In genomic region chr6:8100159-8100854, GRCh38 we compare ENCODE assay signal across 2 cellular contexts.
TF ChIP-seq lines count a peak whose summit lies in the region.

No MANE protein-coding gene starts in this region.

TF ChIP-seq in SK-N-SH, 30 proteins besides CTCF, POLR2A, EP300 and RAD21:
- no peak for TF ChIP-seq RFX5 (IDR thresholded peaks at IDR 0.05; ENCODE audit: low read length)
- TF ChIP-seq MAX (IDR thresholded peaks at IDR 0.05; ENCODE audit: low read depth): no peak
- TF ChIP-seq MEF2A (IDR thresholded peaks at IDR 0.05; ENCODE audit: borderline replicate concordance, low read depth): no peak
- TF ChIP-seq FOXJ3 (CRISPR knock-in tag; IDR thresholded peaks at IDR 0.05): no peak
- TF ChIP-seq RCOR1 (IDR thresholded peaks at IDR 0.05; ENCODE audit: low read length): no peak
- TF ChIP-seq ELF1 (IDR thresholded peaks at IDR 0.05): no peak
- TF ChIP-seq YY1 (IDR thresholded peaks at IDR 0.05; ENCODE audit: low read depth): no peak
- no peak for TF ChIP-seq NRF1 (IDR thresholded peaks at IDR 0.05; ENCODE audit: low read depth, low read length)
- TF ChIP-seq FOSL2 (IDR thresholded peaks at IDR 0.05; ENCODE audit: borderline replicate concordance, low read depth): no peak
- TF ChIP-seq RXRA (IDR thresholded peaks at IDR 0.05; ENCODE audit: borderline replicate concordance, low read depth): no peak
- TF ChIP-seq NFIC (IDR thresholded peaks at IDR 0.05; ENCODE audit: borderline replicate concordance): no peak
- no peak for TF ChIP-seq USF1 (IDR thresholded peaks at IDR 0.05; ENCODE audit: borderline replicate concordance, low read depth)
- TF ChIP-seq TAF1 (IDR thresholded peaks at IDR 0.05; ENCODE audit: borderline replicate concordance, low read depth, low read length): no peak
- no peak for TF ChIP-seq PBX3 (IDR thresholded peaks at IDR 0.05)
- no peak for TF ChIP-seq GABPA (IDR thresholded peaks at IDR 0.05; ENCODE audit: low read depth)
- TF ChIP-seq CHD2 (IDR thresholded peaks at IDR 0.05; ENCODE audit: low read length, partially characterized antibody): no peak
- TF ChIP-seq REST (IDR thresholded peaks at IDR 0.05; ENCODE audit: low read depth, low read length): no peak
- TF ChIP-seq IRF3 (IDR thresholded peaks at IDR 0.05; ENCODE audit: low read depth, low read length): no peak

TF ChIP-seq in SK-N-SH treated with all-trans-retinoic acid at 6 μM for 48 hours, 23 proteins besides CTCF, POLR2A, EP300 and RAD21:
- TF ChIP-seq OSR1 (CRISPR knock-in tag; IDR thresholded peaks at IDR 0.05) (no peak), GLIS3 (CRISPR knock-in tag; IDR thresholded peaks at IDR 0.05) (no peak), SNAI2 (CRISPR knock-in tag; IDR thresholded peaks at IDR 0.05) (no peak), BACH2 (CRISPR knock-in tag; IDR thresholded peaks at IDR 0.05; ENCODE audit: borderline replicate concordance) (no peak)
